ENCODE assay signal across 21 cellular contexts in the genomic region with DNA sequence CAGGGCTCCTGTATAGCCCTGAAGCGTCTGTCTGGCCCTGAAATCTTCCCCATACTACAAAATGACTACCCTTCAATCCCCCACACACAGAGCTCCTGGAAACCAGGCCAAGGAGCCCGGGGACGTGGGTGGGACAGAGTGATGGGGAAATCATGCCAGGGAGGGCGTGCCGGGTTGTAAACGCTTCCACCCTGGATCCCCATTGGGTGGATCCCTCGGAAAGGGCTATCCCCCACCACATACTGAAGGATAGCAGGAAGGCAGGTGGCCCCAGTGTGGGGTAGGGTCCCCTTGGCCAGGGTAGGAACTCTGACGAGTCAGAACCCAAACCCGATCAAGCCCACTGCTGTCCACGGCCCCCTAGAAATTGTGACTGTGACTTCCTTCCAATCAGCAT.
"Had no signal": no experiment of that assay in that cellular context is flagged by ENCODE, and none has a peak within 500 bp of the region (broad histone marks: within the 10 kb centered on the region; RNA-seq: fewer than 3 reads in every experiment).

No MANE protein-coding gene starts in this region.

- H3K9me2 ChIP-seq: SK-N-SH had no signal

- H3K4me2 ChIP-seq: KMS-11, SK-N-SH had no signal

- H3K4me1 Mint-ChIP-seq: activated CD4-positive, alpha-beta memory T cell treated with anti-CD3 and anti-CD28 coated beads, Interleukin-2, amount 10 ng/mL, durations not matched to agents 7 days and 5 days; activated naive CD8-positive, alpha-beta T cell treated with anti-CD3 and anti-CD28 coated beads, Interleukin-2, amount 10 ng/mL, durations not matched to agents 7 days and 5 days had no signal

- H3K27ac ChIP-seq: KMS-11, Peyer's patch, RWPE1, SJCRH30, WERI-Rb-1 had no signal

- H3K27ac Mint-ChIP-seq: activated CD4-positive, alpha-beta memory T cell treated with anti-CD3 and anti-CD28 coated beads, Interleukin-2, amount 10 ng/mL, durations not matched to agents 7 days and 5 days; activated CD4-positive, alpha-beta T cell treated with anti-CD3 and anti-CD28 coated beads for 36 hours; activated naive CD8-positive, alpha-beta T cell treated with anti-CD3 and anti-CD28 coated beads, Interleukin-2, amount 10 ng/mL, durations not matched to agents 7 days and 5 days; activated T-cell treated with anti-CD3 and anti-CD28 coated beads, Interleukin-2, amount 50 U/mL, for 72 hours; activated T-helper 2 cell treated with anti-CD3 and anti-CD28 coated beads, Interferon-gamma antibody, Interleukin-2, Interleukin-4, amounts not matched to agents 10 μg/mL and 5 μg/mL and 100 μg/mL, durations not matched to agents 14 hours and 24 hours and 36 hours had no signal

- H3K4me3 Mint-ChIP-seq: activated CD4-positive, alpha-beta memory T cell treated with anti-CD3 and anti-CD28 coated beads, Interleukin-2, amount 10 ng/mL, durations not matched to agents 7 days and 5 days; activated CD4-positive, alpha-beta T cell treated with anti-CD3 and anti-CD28 coated beads for 36 hours; activated naive CD8-positive, alpha-beta T cell treated with anti-CD3 and anti-CD28 coated beads, Interleukin-2, amount 10 ng/mL, durations not matched to agents 7 days and 5 days; activated T-cell treated with anti-CD3 and anti-CD28 coated beads, Interleukin-2, amount 50 U/mL, for 72 hours had no signal

- H3K9ac ChIP-seq: KMS-11, SK-N-SH had no signal

- H3K27me3 ChIP-seq: adrenal gland, MG63, Peyer's patch had no signal

- H3K36me3 ChIP-seq: adrenal gland, MG63, Peyer's patch, SJCRH30, WERI-Rb-1 had no signal

- H3K4me1 ChIP-seq: SJCRH30 had no signal

- H3K36me3 Mint-ChIP-seq: activated naive CD8-positive, alpha-beta T cell treated with anti-CD3 and anti-CD28 coated beads, Interleukin-2, amount 10 ng/mL, durations not matched to agents 7 days and 5 days had no signal

- H3K4me3 ChIP-seq: adrenal gland, MG63, Peyer's patch, SJCRH30 had no signal

- DNase-seq: activated CD4-positive, alpha-beta memory T cell treated with anti-CD3 and anti-CD28 coated beads, Interleukin-2, amount 10 ng/mL, durations not matched to agents 7 days and 5 days; activated CD4-positive, alpha-beta T cell treated with anti-CD3 and anti-CD28 coated beads, Interleukin-2, amount 50 U/mL, for 1 hour; activated CD8-positive, alpha-beta memory T cell treated with anti-CD3 and anti-CD28 coated beads, Interleukin-2, amount 50 U/mL, for 4 hours; activated gamma-delta T cell treated with Interleukin-2 at 50 U/mL for 16 hours; activated naive CD4-positive, alpha-beta T cell treated with anti-CD3 and anti-CD28 coated beads, Interleukin-2, amount 50 U/mL, for 16 hours; activated naive CD8-positive, alpha-beta T cell treated with anti-CD3 and anti-CD28 coated beads, Interleukin-2, amount 10 ng/mL, durations not matched to agents 7 days and 5 days; anterior cingulate cortex; NCI-H1417 treated with DMSO at 0.1 percent for 48 hours; NK-92 treated with Interleukin-12 subunit alpha and Interleukin-12 subunit beta, amount 100 ng/mL, for 24 hours; Right ventricle myocardium superior had no signal

- H3K9me3 ChIP-seq: adrenal gland, MG63, Peyer's patch, SJCRH30, SK-N-SH had no signal

- H3K9me3 Mint-ChIP-seq: activated CD4-positive, alpha-beta memory T cell treated with anti-CD3 and anti-CD28 coated beads, Interleukin-2, amount 10 ng/mL, durations not matched to agents 7 days and 5 days; activated naive CD8-positive, alpha-beta T cell treated with anti-CD3 and anti-CD28 coated beads, Interleukin-2, amount 10 ng/mL, durations not matched to agents 7 days and 5 days; activated T-cell treated with anti-CD3 and anti-CD28 coated beads, Interleukin-2, amount 50 U/mL, for 72 hours; activated T-helper 2 cell treated with anti-CD3 and anti-CD28 coated beads, Interferon-gamma antibody, Interleukin-2, Interleukin-4, amounts not matched to agents 10 μg/mL and 5 μg/mL and 100 μg/mL, durations not matched to agents 14 hours and 24 hours and 36 hours had no signal
